Comparison of ENCODE assay signal across 22 cellular contexts in the genomic region with DNA sequence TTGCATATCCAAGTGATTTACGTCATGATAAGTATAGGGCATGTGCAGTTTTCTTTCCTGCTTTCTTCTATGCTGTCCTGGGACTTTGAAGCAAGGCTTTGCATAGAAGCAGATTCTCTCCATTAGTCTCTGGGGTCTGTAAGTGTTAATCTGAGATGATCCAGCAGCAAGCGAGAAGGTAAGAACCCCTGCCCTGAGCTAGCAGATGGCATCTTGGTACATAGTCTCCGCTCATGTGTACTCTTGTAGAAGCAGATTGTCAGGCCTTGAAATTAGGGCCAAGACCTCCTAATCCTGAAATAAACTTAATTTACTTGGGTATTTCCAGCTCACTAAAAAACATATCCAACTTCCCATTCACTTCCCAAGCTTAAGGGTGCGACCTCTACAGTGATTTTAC.
"Had no signal": no experiment of that assay in that cellular context is flagged by ENCODE, and none has a peak within 500 bp of the region (broad histone marks: within the 10 kb centered on the region; RNA-seq: fewer than 3 reads in every experiment).

No MANE protein-coding gene starts in this region.

- H3K36me3 ChIP-seq: cardiac muscle cell, neutrophil, ovary, right lobe of liver, upper lobe of left lung had no signal

- H3K9me3 ChIP-seq: body of pancreas, neutrophil, ovary, right lobe of liver, upper lobe of left lung had no signal

- H3K4me3 ChIP-seq: body of pancreas, cardiac muscle cell, hepatocyte, ovary, right lobe of liver, smooth muscle cell, upper lobe of left lung had no signal

- ATAC-seq: activated CD4-positive, alpha-beta T cell treated with anti-CD3 and anti-CD28 coated beads for 36 hours; activated T-cell treated with anti-CD3 and anti-CD28 coated beads, Interleukin-2, amount 50 U/mL, for 72 hours; body of pancreas; right lobe of liver; WTC11 had no signal

- DNase-seq: activated CD4-positive, alpha-beta memory T cell treated with anti-CD3 and anti-CD28 coated beads for 36 hours; activated CD4-positive, alpha-beta T cell treated with anti-CD3 and anti-CD28 coated beads for 36 hours; activated effector memory CD4-positive, alpha-beta T cell treated with Interleukin-2 at 50 U/mL for 16 hours; activated naive CD4-positive, alpha-beta T cell treated with anti-CD3 and anti-CD28 coated beads for 36 hours; activated naive CD8-positive, alpha-beta T cell treated with anti-CD3 and anti-CD28 coated beads, Interleukin-2, amount 10 ng/mL, durations not matched to agents 7 days and 5 days; activated T-cell treated with anti-CD3 and anti-CD28 coated beads, Interleukin-2, amount 50 U/mL, for 72 hours; dermis blood vessel endothelial cell; effector CD8-positive, alpha-beta T cell; erythroblast; foreskin fibroblast; ovary; right lobe of liver; stimulated activated CD4-positive, alpha-beta T cell treated with anti-CD3 and anti-CD28 coated beads, Interleukin-2, amount 100 ng/mL, for 48 hours; stimulated activated naive CD4-positive, alpha-beta T cell; T-helper 9 cell; upper lobe of left lung had no signal

- H3K27ac ChIP-seq: body of pancreas, cardiac muscle cell, hepatocyte, neutrophil, ovary, right lobe of liver, upper lobe of left lung had no signal

- H3K4me1 ChIP-seq: body of pancreas, right lobe of liver had no signal

- H3K27me3 ChIP-seq: body of pancreas, cardiac muscle cell, hepatocyte, neutrophil, ovary, right lobe of liver, upper lobe of left lung had no signal
